In the genomic region with DNA sequence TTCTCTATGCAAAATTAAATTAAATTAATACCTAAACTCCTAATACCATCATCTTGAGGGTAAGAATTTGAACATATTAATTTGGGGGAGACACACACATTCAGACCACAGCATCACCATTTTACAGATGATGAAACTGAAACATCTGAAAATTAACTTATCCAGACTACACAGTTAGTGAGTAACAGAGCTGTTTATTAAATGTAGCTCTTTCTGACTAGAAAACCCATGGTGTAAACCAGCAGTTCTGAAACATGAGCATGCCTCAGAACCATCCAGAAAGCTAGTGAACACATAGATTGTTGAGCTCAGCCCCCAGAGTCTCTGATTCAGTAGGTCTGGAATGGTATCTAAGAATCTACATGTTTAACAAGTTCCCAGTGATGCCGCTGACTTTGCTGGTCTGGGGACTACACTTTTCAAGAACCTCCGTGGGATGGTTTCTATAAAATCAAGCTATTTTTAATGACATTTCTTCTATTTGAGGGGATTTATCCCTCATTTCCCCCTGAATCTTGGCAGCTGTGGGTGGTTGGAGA, we compare ENCODE assay signal across 26 cellular contexts.
DNase-seq lines count a peak whose midpoint lies in the region; ATAC-seq, FAIRE-seq and TF ChIP-seq lines count a peak whose summit lies in the region.
"Had no signal": no experiment of that assay in that cellular context is flagged by ENCODE, and none has a peak within 500 bp of the region (broad histone marks: within the 10 kb centered on the region; RNA-seq: fewer than 3 reads in every experiment).

No MANE protein-coding gene starts in this region.

- H2BK120ac ChIP-seq in trophoblast cell (ENCODE audit: insufficient read depth, low read length, poor library complexity): no peak overlapping the region

- H4K8ac ChIP-seq in trophoblast cell (ENCODE audit: low read depth, low read length): no peak overlapping the region

- H3K4ac ChIP-seq in trophoblast cell (ENCODE audit: low read depth, low read length): no peak overlapping the region

- H3K27ac ChIP-seq in astrocyte (ENCODE audit: low read depth, low read length): no peak overlapping the region
- H3K27ac ChIP-seq in trophoblast cell (ENCODE audit: low read depth, low read length): no peak overlapping the region
- H3K27ac ChIP-seq: adrenal gland, left lung, neutrophil, spleen had no signal

- H3K9me3 ChIP-seq in astrocyte (ENCODE audit: insufficient read depth, low read depth, low read length): no peaks in the 10 kb centered on the region
- no peaks in the 10 kb centered on the region for H3K9me3 ChIP-seq in trophoblast cell (ENCODE audit: insufficient read depth, low read depth, low read length)
- H3K9me3 ChIP-seq: adrenal gland, left lung, neutrophil, spleen had no signal

- H2AK5ac ChIP-seq in trophoblast cell (ENCODE audit: low read length): no peak overlapping the region

- no peak for FAIRE-seq in astrocyte (lab: Jason Lieb, UNC)
- FAIRE-seq: HTR-8/SVneo had no signal

- H3K27ac Mint-ChIP-seq in astrocyte (ENCODE audit: unreplicated experiment): no peak overlapping the region
- H3K27ac Mint-ChIP-seq: activated CD4-positive, alpha-beta T cell treated with anti-CD3 and anti-CD28 coated beads, Interleukin-2, amount 10 ng/mL, durations not matched to agents 7 days and 5 days; CD4-positive, alpha-beta memory T cell; H9 had no signal

- H3K4me3 ChIP-seq in astrocyte (ENCODE audit: insufficient read depth, low read depth, low read length) (no peak overlapping the region), trophoblast cell (ENCODE audit: low read depth, low read length) (no peak overlapping the region)
- H3K4me3 ChIP-seq: adrenal gland, dorsolateral prefrontal cortex, left lung, spleen had no signal

- no peak overlapping the region for H3K4me3 Mint-ChIP-seq in astrocyte (ENCODE audit: unreplicated experiment)
- H3K4me3 Mint-ChIP-seq: activated CD4-positive, alpha-beta T cell treated with anti-CD3 and anti-CD28 coated beads, Interleukin-2, amount 10 ng/mL, durations not matched to agents 7 days and 5 days; CD4-positive, alpha-beta memory T cell; H9 had no signal

- no peak overlapping the region for H3K4me2 ChIP-seq in astrocyte (ENCODE audit: low read length)
- H3K4me2 ChIP-seq in trophoblast cell (ENCODE audit: low read length): no peak overlapping the region

- H4K91ac ChIP-seq in trophoblast cell (ENCODE audit: low read depth, low read length): no peak overlapping the region

- H2BK12ac ChIP-seq in trophoblast cell (ENCODE audit: low read length): no peak overlapping the region

- no peaks in the 10 kb centered on the region for H3K79me1 ChIP-seq in trophoblast cell (ENCODE audit: low read length)

- ATAC-seq in GM19395 (IDR thresholded peaks at IDR 0.05; ENCODE audit: unreplicated experiment): peak; percentile 70
- peak; percentile 55 for ATAC-seq in HG03159 (IDR thresholded peaks at IDR 0.05; ENCODE audit: unreplicated experiment)
- no peak for ATAC-seq in HG03342 (IDR thresholded peaks at IDR 0.05; ENCODE audit: unreplicated experiment)
- ATAC-seq: left lung had no signal

- DNase-seq in astrocyte (ENCODE audit: low read depth) (peak; percentile 21), trophoblast cell (peak; percentile 15 to 44), NCI-H2227 treated with DMSO at 0.1 percent for 48 hours (lab: John Stamatoyannopoulos, UW) (no peak), mucosa of gallbladder (ENCODE audit: low spot score) (no peak), kidney glomerular epithelial cell (lab: John Stamatoyannopoulos, UW) (no peak)
- DNase-seq: activated CD4-positive, alpha-beta T cell treated with anti-CD3 and anti-CD28 coated beads, Interleukin-2, amount 10 ng/mL, durations not matched to agents 7 days and 5 days; activated CD8-positive, alpha-beta memory T cell treated with anti-CD3 and anti-CD28 coated beads, Interleukin-2, amount 50 U/mL, for 4 hours; activated effector memory CD4-positive, alpha-beta T cell treated with anti-CD3 and anti-CD28 coated beads, Interleukin-2, amount 50 U/mL, for 16 hours; adrenal gland; CD4-positive, alpha-beta memory T cell; DMS79 treated with DMSO at 0.1 percent for 48 hours; dorsolateral prefrontal cortex; erythroblast; H9; left lung; NCI-H1048; NCI-H2029; NCI-H446 treated with DMSO at 0.1 percent for 48 hours; spleen; stimulated activated CD4-positive, alpha-beta T cell treated with anti-CD3 and anti-CD28 coated beads, Interleukin-4, amount 100 ng/mL, for 4 hours; substantia nigra had no signal

- no peak overlapping the region for H2BK5ac ChIP-seq in trophoblast cell (ENCODE audit: low read depth, low read length, poor library complexity)

- no peak overlapping the region for H4K12ac ChIP-seq in trophoblast cell (ENCODE audit: low read depth, low read length)

- peaks cover 2% of the 10 kb centered on the region for H3K4me1 Mint-ChIP-seq in astrocyte (ENCODE audit: low read depth, unreplicated experiment)
- H3K4me1 Mint-ChIP-seq: activated CD4-positive, alpha-beta T cell treated with anti-CD3 and anti-CD28 coated beads, Interleukin-2, amount 10 ng/mL, durations not matched to agents 7 days and 5 days; CD4-positive, alpha-beta memory T cell; H9 had no signal

- no peaks in the 10 kb centered on the region for H4K20me1 ChIP-seq in astrocyte (ENCODE audit: insufficient read depth, low read length)

- H3K36me3 ChIP-seq in astrocyte (ENCODE audit: insufficient read depth, low read length) (no peaks in the 10 kb centered on the region), trophoblast cell (ENCODE audit: control insufficient read depth in 1 of 2, insufficient read depth in 2 of 2, low read length in 2 of 2) (no peaks in the 10 kb centered on the region)
- H3K36me3 ChIP-seq: adrenal gland, left lung, neutrophil, spleen had no signal

- H3K9me3 Mint-ChIP-seq in astrocyte (ENCODE audit: unreplicated experiment): no peaks in the 10 kb centered on the region
- H3K9me3 Mint-ChIP-seq: activated CD4-positive, alpha-beta T cell treated with anti-CD3 and anti-CD28 coated beads, Interleukin-2, amount 10 ng/mL, durations not matched to agents 7 days and 5 days; H9 had no signal

- H3K4me1 ChIP-seq in astrocyte (ENCODE audit: insufficient read depth, low read length) (no peaks in the 10 kb centered on the region), trophoblast cell (ENCODE audit: control insufficient read depth in 1 of 2, insufficient read depth in 2 of 2, low read length in 2 of 2) (no peaks in the 10 kb centered on the region)
- H3K4me1 ChIP-seq: adrenal gland, left lung had no signal

- H3K23ac ChIP-seq in trophoblast cell (ENCODE audit: low read length): no peak overlapping the region

- H3K79me2 ChIP-seq in astrocyte (ENCODE audit: insufficient read depth, low read length) (no peaks in the 10 kb centered on the region), trophoblast cell (ENCODE audit: control insufficient read depth, insufficient read depth, low read length, poor library complexity) (no peaks in the 10 kb centered on the region)

- no peaks in the 10 kb centered on the region for H3K36me3 Mint-ChIP-seq in astrocyte (ENCODE audit: low read depth, unreplicated experiment)
- H3K36me3 Mint-ChIP-seq: CD4-positive, alpha-beta memory T cell had no signal

- no peak overlapping the region for H3K9ac ChIP-seq in astrocyte (ENCODE audit: low read length)
- H3K9ac ChIP-seq in trophoblast cell (ENCODE audit: low read length): no peak overlapping the region

- no CpG with 5 or more reads among the region's 2 CpGs for WGBS in trophoblast cell (ENCODE audit: extremely low coverage, insufficient coverage, insufficient read length)

- H3K14ac ChIP-seq in trophoblast cell (ENCODE audit: low read length): no peak overlapping the region

- no peaks in the 10 kb centered on the region for H3K27me3 ChIP-seq in astrocyte (ENCODE audit: insufficient read depth, low read length)
- no peaks in the 10 kb centered on the region for H3K27me3 ChIP-seq in trophoblast cell (ENCODE audit: insufficient read depth, low read length)
- H3K27me3 ChIP-seq: adrenal gland, dorsolateral prefrontal cortex, left lung, neutrophil, spleen had no signal

- no peak for TF ChIP-seq CTCF in astrocyte (IDR thresholded peaks at IDR 0.05; ENCODE audit: insufficient read depth, low read depth, low read length)

- no peak overlapping the region for H2AFZ ChIP-seq in astrocyte (ENCODE audit: low read depth, low read length)
- no peak overlapping the region for H2AFZ ChIP-seq in trophoblast cell (ENCODE audit: insufficient read depth, low read length, poor library complexity)

- no peak overlapping the region for H3K18ac ChIP-seq in trophoblast cell (ENCODE audit: low read length)

- H3K27me3 Mint-ChIP-seq in astrocyte (ENCODE audit: low read depth, unreplicated experiment): no peaks in the 10 kb centered on the region

Comparison
In these comparisons a context has a peak if more than half of its experiments do, and no peak if none do; other contexts are left out.
1. DNase-seq: peak in astrocyte (single experiment) and trophoblast cell (2 of 2); none in NCI-H2227 treated with DMSO at 0.1 percent for 48 hours (single experiment), mucosa of gallbladder (single experiment) and kidney glomerular epithelial cell (single experiment).